In genomic region chr10:18341063-18341462, GRCh38 we compare ENCODE assay signal across 13 cellular contexts.
DNase-seq lines count a peak whose midpoint lies in the region; ATAC-seq and TF ChIP-seq lines count a peak whose summit lies in the region.
"Had no signal": no experiment of that assay in that cellular context is flagged by ENCODE, and none has a peak within 500 bp of the region (broad histone marks: within the 10 kb centered on the region; RNA-seq: fewer than 3 reads in every experiment).

No MANE protein-coding gene starts in this region.

- DNase-seq in GM23248 = no peak
- DNase-seq in breast epithelium (ENCODE audit: low spot score in 2 of 2) = no peak
- no peak for DNase-seq in right cardiac atrium
- no peak for DNase-seq in gastrocnemius medialis
- DNase-seq in GOT3 (lab: John Stamatoyannopoulos, UW) = no peak
- no peak for DNase-seq in activated CD4-positive, CD25-positive, alpha-beta regulatory T cell (lab: John Stamatoyannopoulos, UW)
- no peak for DNase-seq in Karpas-422
- DNase-seq: activated CD4-positive, alpha-beta T cell treated with anti-CD3 and anti-CD28 coated beads for 48 hours; NCI-H1417; NCI-H446 treated with DMSO at 0.1 percent for 48 hours; T-helper 1 cell had no signal

- H3K9me3 ChIP-seq in GM23248 (ENCODE audit: low read depth) = no peaks in the 10 kb centered on the region
- H3K9me3 ChIP-seq in breast epithelium = no peaks in the 10 kb centered on the region
- no peaks in the 10 kb centered on the region for H3K9me3 ChIP-seq in right cardiac atrium (ENCODE audit: control insufficient read depth, low read length)
- H3K9me3 ChIP-seq in gastrocnemius medialis = no peaks in the 10 kb centered on the region
- no peaks in the 10 kb centered on the region for H3K9me3 ChIP-seq in Karpas-422 (ENCODE audit: low read length)

- H3K9ac ChIP-seq in GM23248 (peak overlapping the region; percentile 33), Karpas-422 (ENCODE audit: low read length) (no peak overlapping the region)

- no peaks in the 10 kb centered on the region for H3F3A ChIP-seq in GM23248 (ENCODE audit: insufficient read depth)

- 6 to 10% methylated on average over 1 of the region's 1 CpG for WGBS in GM23248 (ENCODE audit: low coverage in 1 of 2, low lambda C conversion rate in 2 of 2, missing lambda C conversion rate in 2 of 2), 2 experiments
- WGBS in right cardiac atrium = 26% methylated on average over 1 of the region's 1 CpG

- H3K4me1 ChIP-seq in GM23248 (ENCODE audit: insufficient read depth) (0 out of 2 replicates have a peak, but pooled peaks cover 5% of the 10 kb centered on the region), breast epithelium (no peaks in the 10 kb centered on the region), right cardiac atrium (ENCODE audit: control insufficient read depth, insufficient read depth, low read length) (no peaks in the 10 kb centered on the region), gastrocnemius medialis (no peaks in the 10 kb centered on the region), Karpas-422 (ENCODE audit: low read length) (no peaks in the 10 kb centered on the region)

- H3K27ac ChIP-seq in GM23248 (no peak overlapping the region), breast epithelium (no peak overlapping the region), right cardiac atrium (ENCODE audit: low read length) (peak overlapping the region; percentile 94), gastrocnemius medialis (no peak overlapping the region), Karpas-422 (ENCODE audit: low read length) (no peak overlapping the region)
- H3K27ac ChIP-seq: epithelial cell of prostate had no signal

- TF ChIP-seq CTCF in breast epithelium (IDR thresholded peaks at IDR 0.05) (no peak), gastrocnemius medialis (IDR thresholded peaks at IDR 0.05 in 4 of 5, conservative IDR thresholded peaks at IDR 0.05 in 1 of 5) (no peak)

- H3K27me3 ChIP-seq in GM23248 (replicated peaks; ENCODE audit: insufficient read depth) = no peaks in the 10 kb centered on the region
- no peaks in the 10 kb centered on the region for H3K27me3 ChIP-seq in breast epithelium
- H3K27me3 ChIP-seq in right cardiac atrium (ENCODE audit: control insufficient read depth, insufficient read depth) = no peaks in the 10 kb centered on the region
- no peaks in the 10 kb centered on the region for H3K27me3 ChIP-seq in gastrocnemius medialis
- 0 out of 2 replicates have a peak, but pooled peaks cover 3% of the 10 kb centered on the region for H3K27me3 ChIP-seq in Karpas-422 (ENCODE audit: low read length)

- H3K36me3 ChIP-seq in GM23248 (ENCODE audit: low read depth) = no peaks in the 10 kb centered on the region
- H3K36me3 ChIP-seq in breast epithelium = no peaks in the 10 kb centered on the region
- no peaks in the 10 kb centered on the region for H3K36me3 ChIP-seq in gastrocnemius medialis
- no peaks in the 10 kb centered on the region for H3K36me3 ChIP-seq in Karpas-422 (ENCODE audit: insufficient read depth, low read length)

- peak overlapping the region; percentile 71 for H3K4me3 ChIP-seq in GM23248
- H3K4me3 ChIP-seq in breast epithelium = peak overlapping the region; percentile 28 to 53 (median 42)
- H3K4me3 ChIP-seq in right cardiac atrium (ENCODE audit: low read length) = peak overlapping the region; percentile 70
- peak overlapping the region in 3 of 4 donors; percentile 11 to 29 (median 11) for H3K4me3 ChIP-seq in gastrocnemius medialis
- H3K4me3 ChIP-seq in Karpas-422 (ENCODE audit: low read length) = no peak overlapping the region

- H4K20me1 ChIP-seq in GM23248 (ENCODE audit: insufficient read depth) (no peaks in the 10 kb centered on the region), Karpas-422 (ENCODE audit: insufficient read depth, low read depth, low read length) (no peaks in the 10 kb centered on the region)

- H2AFZ ChIP-seq in GM23248 (peak overlapping the region; percentile 74), Karpas-422 (ENCODE audit: low read length) (no peak overlapping the region)

- no peaks in the 10 kb centered on the region for H3K79me2 ChIP-seq in GM23248 (ENCODE audit: insufficient read depth)
- H3K79me2 ChIP-seq in Karpas-422 (ENCODE audit: low read length) = no peaks in the 10 kb centered on the region

- TF ChIP-seq POLR2A in breast epithelium (IDR thresholded peaks at IDR 0.05) (no peak), gastrocnemius medialis (IDR thresholded peaks at IDR 0.05) (no peak)

- peak in 1 of 2 donors; percentile 12 for ATAC-seq in right cardiac atrium
- ATAC-seq in gastrocnemius medialis = no peak
- ATAC-seq in GM21381 (IDR thresholded peaks at IDR 0.05; ENCODE audit: unreplicated experiment) = no peak

- in situ Hi-C loops in GM23248 (cut with MboI) = no loop called here
- in situ Hi-C loops in gastrocnemius medialis (cut with MboI; ENCODE audit: low sequenced_read_pairs in 4 of 4) = no loop called here

- peak overlapping the region; percentile 91 for H3K4me2 ChIP-seq in GM23248 (ENCODE audit: unreplicated experiment)
- no peak overlapping the region for H3K4me2 ChIP-seq in Karpas-422 (ENCODE audit: low read depth, low read length, poor library complexity, severe bottlenecking)

- H3K9me2 ChIP-seq in GM23248 (ENCODE audit: insufficient read depth) (no peaks in the 10 kb centered on the region), Karpas-422 (replicated peaks; ENCODE audit: insufficient read depth, low read length) (no peaks in the 10 kb centered on the region)

- intact Hi-C loops in breast epithelium (cut with DNase I; ENCODE audit: low total_unique reads) = no loop called here
- intact Hi-C loops in right cardiac atrium (cut with DNase I) = loop anchor here in 2 of 4 donors (10.0 kb wide), 1 partner anchor 134 kb away; no protein-coding TSS in a partner anchor
- intact Hi-C loops in gastrocnemius medialis (cut with DNase I; ENCODE audit: low total_unique reads) = no loop called here
